In the genomic region with DNA sequence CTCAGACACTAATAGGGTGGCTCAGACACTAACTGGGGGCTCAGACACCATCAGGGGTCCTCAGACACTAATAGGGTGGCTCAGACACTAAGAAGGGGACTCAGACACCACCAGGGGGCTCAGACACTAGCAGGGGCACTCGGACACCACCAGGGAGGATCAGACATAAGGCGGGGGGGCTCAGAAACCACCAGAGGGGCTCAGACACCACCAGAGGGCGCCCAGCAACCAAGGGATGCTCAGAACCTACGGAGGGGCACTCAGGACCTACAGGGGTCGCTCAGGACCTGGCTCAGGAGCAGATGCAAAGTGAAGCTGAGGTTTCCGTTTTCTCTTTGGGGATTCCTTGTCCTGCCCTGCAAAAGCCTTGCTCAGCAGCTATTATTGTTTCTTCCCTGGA, we compare ENCODE assay signal across 8 cellular contexts.
DNase-seq lines count a peak whose midpoint lies in the region; ATAC-seq and TF ChIP-seq lines count a peak whose summit lies in the region.

No MANE protein-coding gene starts in this region.

- peak; percentile 70 to 97 (median 90) for ATAC-seq in natural killer cell
- ATAC-seq in HG03095 (IDR thresholded peaks at IDR 0.05; ENCODE audit: unreplicated experiment): no peak
- no peak for ATAC-seq in GM19351 (IDR thresholded peaks at IDR 0.05; ENCODE audit: unreplicated experiment)
- no peak for ATAC-seq in HG03442 (IDR thresholded peaks at IDR 0.05; ENCODE audit: unreplicated experiment)

- H3K4me3 Mint-ChIP-seq in Caco-2 (ENCODE audit: unreplicated experiment) (no peak overlapping the region), natural killer cell (no peak overlapping the region)
- H3K4me3 Mint-ChIP-seq in activated CD4-positive, alpha-beta memory T cell treated with anti-CD3 and anti-CD28 coated beads, Interleukin-2, amount 10 ng/mL, durations not matched to agents 7 days and 5 days: no peak overlapping the region

- no peak overlapping the region for H3K27ac Mint-ChIP-seq in Caco-2 (ENCODE audit: unreplicated experiment)
- H3K27ac Mint-ChIP-seq in activated CD4-positive, alpha-beta memory T cell treated with anti-CD3 and anti-CD28 coated beads, Interleukin-2, amount 10 ng/mL, durations not matched to agents 7 days and 5 days: no peak overlapping the region
- no peak overlapping the region for H3K27ac Mint-ChIP-seq in natural killer cell

- H3K27me3 ChIP-seq in Caco-2 (replicated peaks; ENCODE audit: control insufficient read depth, insufficient read depth, low read length): peaks cover 2% of the 10 kb centered on the region

- no peaks in the 10 kb centered on the region for H3K9me3 ChIP-seq in Caco-2

- CTCF ChIA-PET in Caco-2 (lab: Charles Lee): interaction anchor here (0.6 kb wide), 2 partner anchors 115 to 303 kb away, joined by 3 read pairs; no protein-coding TSS in a partner anchor
- CTCF ChIA-PET in activated CD4-positive, alpha-beta memory T cell treated with anti-CD3 and anti-CD28 coated beads, Interleukin-2, amount 10 ng/mL, durations not matched to agents 7 days and 5 days (lab: Charles Lee): no interaction called here

- H3K27me3 Mint-ChIP-seq in Caco-2 (ENCODE audit: insufficient read depth, unreplicated experiment) (peaks cover 9% of the 10 kb centered on the region), natural killer cell (ENCODE audit: low read depth in 2 of 2) (peaks cover 61 to 75% of the 10 kb centered on the region in 2 donors)
- H3K27me3 Mint-ChIP-seq in activated CD4-positive, alpha-beta memory T cell treated with anti-CD3 and anti-CD28 coated beads, Interleukin-2, amount 10 ng/mL, durations not matched to agents 7 days and 5 days: peaks cover 18% of the 10 kb centered on the region

- TF ChIP-seq CTCF in Caco-2 (IDR thresholded peaks at IDR 0.05; ENCODE audit: insufficient read depth in 1 of 2, low read depth in 1 of 2, low read length in 1 of 2, severe bottlenecking in 1 of 2, unreplicated experiment in 1 of 2) (peak; percentile 62 to 79), natural killer cell (IDR thresholded peaks at IDR 0.05) (peak; percentile 61)

- peak; percentile 60 to 65 for DNase-seq in Caco-2
- DNase-seq in M059J (ENCODE audit: low read depth): peak; percentile 21
- DNase-seq in activated CD4-positive, alpha-beta memory T cell treated with anti-CD3 and anti-CD28 coated beads, Interleukin-2, amount 10 ng/mL, durations not matched to agents 7 days and 5 days: peak; percentile 49
- DNase-seq in natural killer cell: peak; percentile 67
- DNase-seq in AG08396 (ENCODE audit: low spot score): no peak

- H3K36me3 Mint-ChIP-seq in Caco-2 (ENCODE audit: insufficient read depth, unreplicated experiment) (peaks cover 4% of the 10 kb centered on the region), natural killer cell (no peaks in the 10 kb centered on the region)
- H3K36me3 Mint-ChIP-seq in activated CD4-positive, alpha-beta memory T cell treated with anti-CD3 and anti-CD28 coated beads, Interleukin-2, amount 10 ng/mL, durations not matched to agents 7 days and 5 days (ENCODE audit: low read depth): no peaks in the 10 kb centered on the region

- no peaks in the 10 kb centered on the region for H3K4me1 ChIP-seq in Caco-2

- POLR2A ChIA-PET in Caco-2 (lab: Charles Lee): no interaction called here
- POLR2A ChIA-PET in activated CD4-positive, alpha-beta memory T cell treated with anti-CD3 and anti-CD28 coated beads, Interleukin-2, amount 10 ng/mL, durations not matched to agents 7 days and 5 days (lab: Charles Lee): no interaction called here

- intact Hi-C loops in Caco-2 (cut with micrococcal nuclease; ENCODE audit: unreplicated experiment) (no loop called here), natural killer cell (cut with micrococcal nuclease) (loop anchor here (1.0 kb wide), 2 partner anchors 24 to 36 kb away; no protein-coding TSS in a partner anchor)

- H3K9me3 Mint-ChIP-seq in Caco-2 (ENCODE audit: unreplicated experiment) (no peaks in the 10 kb centered on the region), natural killer cell (no peaks in the 10 kb centered on the region)
- no peaks in the 10 kb centered on the region for H3K9me3 Mint-ChIP-seq in activated CD4-positive, alpha-beta memory T cell treated with anti-CD3 and anti-CD28 coated beads, Interleukin-2, amount 10 ng/mL, durations not matched to agents 7 days and 5 days

- H3K4me3 ChIP-seq in Caco-2 (ENCODE audit: low read depth, low read length): no peak overlapping the region

- H3K36me3 ChIP-seq in Caco-2 (ENCODE audit: control insufficient read depth, insufficient read depth, low read length): no peaks in the 10 kb centered on the region

- H3K4me1 Mint-ChIP-seq in Caco-2 (ENCODE audit: low read depth, unreplicated experiment) (no peaks in the 10 kb centered on the region), natural killer cell (peaks cover 2 to 7% of the 10 kb centered on the region in 2 donors)
- H3K4me1 Mint-ChIP-seq in activated CD4-positive, alpha-beta memory T cell treated with anti-CD3 and anti-CD28 coated beads, Interleukin-2, amount 10 ng/mL, durations not matched to agents 7 days and 5 days: no peaks in the 10 kb centered on the region

- BruUV-seq in Caco-2 (replicated peaks; lab: Mats Ljungman, UMichigan): no TSS peak

Comparison
In these comparisons a context has a peak if more than half of its experiments do, and no peak if none do; other contexts are left out.
1. ATAC-seq: peak in natural killer cell (3 of 3); none in HG03095 (single experiment), GM19351 (single experiment) and HG03442 (single experiment).